11 cellular contexts compared by ENCODE assay signal in genomic region chr1:82979593-82980230, GRCh38.
DNase-seq lines count a peak whose midpoint lies in the region; ATAC-seq and TF ChIP-seq lines count a peak whose summit lies in the region.
"Had no signal": no experiment of that assay in that cellular context is flagged by ENCODE, and none has a peak within 500 bp of the region (broad histone marks: within the 10 kb centered on the region; RNA-seq: fewer than 3 reads in every experiment).

No MANE protein-coding gene starts in this region.

- peak; percentile 95 for ATAC-seq in HG02981 (IDR thresholded peaks at IDR 0.05; ENCODE audit: unreplicated experiment)

- WGBS in adrenal gland, 4 donors, result 68 to 73% (median 69%) methylated on average over 7 of the region's 7 CpGs

- no peak overlapping the region for H3K4me3 ChIP-seq in adrenal gland

- intact Hi-C loops in adrenal gland (cut with DNase I) (no loop called here), posterior vena cava (cut with DNase I) (no loop called here)

- DNase-seq in NCI-H1436 (lab: John Stamatoyannopoulos, UW) (peak; percentile 32), NCI-H1436 treated with DMSO at 0.1 percent for 48 hours (lab: John Stamatoyannopoulos, UW) (no peak), NCI-H2029 (lab: John Stamatoyannopoulos, UW) (peak; percentile 73), adrenal gland (no peak), posterior vena cava (ENCODE audit: low spot score) (no peak), SK-N-DZ (ENCODE audit: low spot score) (no peak)
- DNase-seq: 8988T; activated naive CD4-positive, alpha-beta T cell treated with anti-CD3 and anti-CD28 coated beads, Interleukin-2, amount 10 ng/mL, durations not matched to agents 7 days and 5 days had no signal

- no peak for TF ChIP-seq POLR2A in adrenal gland (IDR thresholded peaks at IDR 0.05)

- no peaks in the 10 kb centered on the region for H3K36me3 ChIP-seq in adrenal gland (replicated peaks in 1 of 2)

- peak overlapping the region; percentile 73 for H3K27ac ChIP-seq in temporal lobe (ENCODE audit: low read depth, low read length)
- no peak overlapping the region for H3K27ac ChIP-seq in adrenal gland
- H3K27ac ChIP-seq: parathyroid adenoma had no signal

- TF ChIP-seq CTCF in adrenal gland (IDR thresholded peaks at IDR 0.05), result no peak

- H3K4me1 ChIP-seq in adrenal gland (replicated peaks in 1 of 2), result no peaks in the 10 kb centered on the region
- H3K4me1 ChIP-seq: parathyroid adenoma had no signal

- no peaks in the 10 kb centered on the region for H3K27me3 ChIP-seq in adrenal gland

- H3K9me3 ChIP-seq in adrenal gland (replicated peaks in 1 of 3), result no peaks in the 10 kb centered on the region

Comparison
In these comparisons a context has a peak if more than half of its experiments do, and no peak if none do; other contexts are left out.
1. DNase-seq: peak in NCI-H1436 (single experiment) and NCI-H2029 (single experiment); none in NCI-H1436 treated with DMSO at 0.1 percent for 48 hours (single experiment), adrenal gland (0 of 7), posterior vena cava (single experiment) and SK-N-DZ (single experiment).